27 cellular contexts compared by ENCODE assay signal in the genomic region with DNA sequence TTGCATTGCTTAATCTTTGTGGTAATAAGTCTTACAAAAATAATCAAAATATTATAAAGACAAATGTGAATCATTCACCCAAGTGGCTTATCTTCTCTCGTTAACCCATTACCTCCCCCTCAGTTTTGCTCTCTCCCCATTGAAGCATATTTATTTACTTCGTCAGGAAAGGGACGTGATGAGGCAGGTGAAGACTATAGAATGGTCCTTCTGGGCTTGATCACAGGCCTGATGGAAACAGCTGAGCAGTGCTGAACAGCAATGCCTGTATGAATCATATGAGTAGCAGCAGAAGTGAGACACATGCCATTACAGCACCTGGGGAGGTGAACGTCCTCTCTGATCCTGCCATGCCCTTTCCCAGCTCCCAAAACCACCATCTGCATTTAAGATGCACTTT.
DNase-seq lines count a peak whose midpoint lies in the region; ATAC-seq, FAIRE-seq and TF ChIP-seq lines count a peak whose summit lies in the region.
"Had no signal": no experiment of that assay in that cellular context is flagged by ENCODE, and none has a peak within 500 bp of the region (broad histone marks: within the 10 kb centered on the region; RNA-seq: fewer than 3 reads in every experiment).

No MANE protein-coding gene starts in this region.

- H3K27ac ChIP-seq in Karpas-422 (ENCODE audit: low read length) (peak overlapping the region; percentile 78), astrocyte (ENCODE audit: low read depth, low read length) (no peak overlapping the region), smooth muscle cell (ENCODE audit: low read depth) (peak overlapping the region; percentile 39)

- H3K36me3 ChIP-seq in Karpas-422 (ENCODE audit: insufficient read depth, low read length) (no peaks in the 10 kb centered on the region), astrocyte (ENCODE audit: insufficient read depth, low read length) (no peaks in the 10 kb centered on the region), smooth muscle cell (ENCODE audit: low read depth) (no peaks in the 10 kb centered on the region)

- H4K20me1 ChIP-seq in Karpas-422 (ENCODE audit: insufficient read depth, low read depth, low read length), result no peaks in the 10 kb centered on the region
- H4K20me1 ChIP-seq in astrocyte (ENCODE audit: insufficient read depth, low read length), result no peaks in the 10 kb centered on the region
- H4K20me1 ChIP-seq in smooth muscle cell (ENCODE audit: low read depth), result no peaks in the 10 kb centered on the region

- H3K4me1 Mint-ChIP-seq in astrocyte (ENCODE audit: low read depth, unreplicated experiment) (peaks cover 4% of the 10 kb centered on the region), progenitor cell of endocrine pancreas (ENCODE audit: low read depth) (no peaks in the 10 kb centered on the region)
- H3K4me1 Mint-ChIP-seq: B cell; CD4-positive, CD25-positive, alpha-beta regulatory T cell had no signal

- no peaks in the 10 kb centered on the region for H3K9me2 ChIP-seq in Karpas-422 (replicated peaks; ENCODE audit: insufficient read depth, low read length)

- H3K79me2 ChIP-seq in Karpas-422 (ENCODE audit: low read length) (no peaks in the 10 kb centered on the region), astrocyte (ENCODE audit: insufficient read depth, low read length) (no peaks in the 10 kb centered on the region), smooth muscle cell (ENCODE audit: low read depth) (no peaks in the 10 kb centered on the region)

- WGBS in smooth muscle cell (ENCODE audit: low lambda C conversion rate), result 71% methylated on average over 4 of the region's 4 CpGs

- peaks cover 3% of the 10 kb centered on the region for H3K27me3 Mint-ChIP-seq in astrocyte (ENCODE audit: low read depth, unreplicated experiment)
- peaks cover 2% of the 10 kb centered on the region for H3K27me3 Mint-ChIP-seq in progenitor cell of endocrine pancreas
- H3K27me3 Mint-ChIP-seq: B cell had no signal

- H3K4me2 ChIP-seq in Karpas-422 (ENCODE audit: low read depth, low read length, poor library complexity, severe bottlenecking), result no peak overlapping the region
- no peak overlapping the region for H3K4me2 ChIP-seq in astrocyte (ENCODE audit: low read length)
- no peak overlapping the region for H3K4me2 ChIP-seq in smooth muscle cell

- TF ChIP-seq CTCF in astrocyte (IDR thresholded peaks at IDR 0.05; ENCODE audit: insufficient read depth, low read depth, low read length) (no peak), smooth muscle cell (IDR thresholded peaks at IDR 0.05; ENCODE audit: borderline replicate concordance, insufficient read depth, poor library complexity, severe bottlenecking) (no peak), progenitor cell of endocrine pancreas (IDR thresholded peaks at IDR 0.05; ENCODE audit: unreplicated experiment) (no peak)

- no peaks in the 10 kb centered on the region for H3F3A ChIP-seq in smooth muscle cell (ENCODE audit: low read depth)

- no peak for DNase-seq in Karpas-422
- peak; percentile 59 for DNase-seq in astrocyte (ENCODE audit: low read depth)
- DNase-seq in glomerular visceral epithelial cell (ENCODE audit: extremely low spot score), result peak; percentile 23
- DNase-seq in smooth muscle cell (lab: John Stamatoyannopoulos, UW; ENCODE audit: unreplicated experiment), result no peak
- DNase-seq in activated CD4-positive, alpha-beta T cell treated with anti-CD3 and anti-CD28 coated beads for 4 hours, result no peak
- DNase-seq in progenitor cell of endocrine pancreas (ENCODE audit: low spot score, unreplicated experiment), result no peak
- DNase-seq: CD4-positive, CD25-positive, alpha-beta regulatory T cell; DMS153; DND-41; MV-4-11; NCI-H1105; NCI-H146; NCI-H2029; NCI-H446 treated with DMSO at 0.1 percent for 48 hours; NCI-H526; NCI-H82; NK-92 treated with Interleukin-12 subunit alpha and Interleukin-12 subunit beta, amount 100 ng/mL, for 24 hours; PC-3; RPMI8226; SHP77 had no signal

- H3K4me1 ChIP-seq in Karpas-422 (ENCODE audit: low read length), result peaks cover 23% of the 10 kb centered on the region
- no peaks in the 10 kb centered on the region for H3K4me1 ChIP-seq in astrocyte (ENCODE audit: insufficient read depth, low read length)
- H3K4me1 ChIP-seq in smooth muscle cell (ENCODE audit: low read depth), result no peaks in the 10 kb centered on the region

- H3K27me3 ChIP-seq in Karpas-422 (ENCODE audit: low read length) (no peaks in the 10 kb centered on the region), astrocyte (ENCODE audit: insufficient read depth, low read length) (peaks cover 3% of the 10 kb centered on the region), smooth muscle cell (ENCODE audit: low read depth) (no peaks in the 10 kb centered on the region)

- no peak for ATAC-seq in HG03097 (IDR thresholded peaks at IDR 0.05; ENCODE audit: low FRiP score, unreplicated experiment)
- ATAC-seq: HCT116, K562, PC-3 had no signal

- no peak for FAIRE-seq in astrocyte (lab: Jason Lieb, UNC)
- FAIRE-seq: GM19239, H1, HTR-8/SVneo, K562 had no signal

- no peak overlapping the region for H3K4me3 ChIP-seq in Karpas-422 (ENCODE audit: low read length)
- H3K4me3 ChIP-seq in astrocyte (ENCODE audit: insufficient read depth, low read depth, low read length), result no peak overlapping the region
- H3K4me3 ChIP-seq in smooth muscle cell, result no peak overlapping the region
- H3K4me3 ChIP-seq: K562 had no signal

- H3K27ac Mint-ChIP-seq in astrocyte (ENCODE audit: unreplicated experiment), result no peak overlapping the region
- H3K27ac Mint-ChIP-seq in progenitor cell of endocrine pancreas, result no peak overlapping the region
- H3K27ac Mint-ChIP-seq: B cell; CD4-positive, CD25-positive, alpha-beta regulatory T cell had no signal

- peaks cover 9% of the 10 kb centered on the region for H3K9me3 Mint-ChIP-seq in astrocyte (ENCODE audit: unreplicated experiment)
- H3K9me3 Mint-ChIP-seq in progenitor cell of endocrine pancreas (ENCODE audit: low read depth), result peaks cover 11% of the 10 kb centered on the region

- no peak overlapping the region for H2AFZ ChIP-seq in Karpas-422 (ENCODE audit: low read length)
- H2AFZ ChIP-seq in astrocyte (ENCODE audit: low read depth, low read length), result no peak overlapping the region
- no peak overlapping the region for H2AFZ ChIP-seq in smooth muscle cell (ENCODE audit: low read depth)

- H3K9ac ChIP-seq in Karpas-422 (ENCODE audit: low read length) (no peak overlapping the region), astrocyte (ENCODE audit: low read length) (no peak overlapping the region), smooth muscle cell (ENCODE audit: low read depth) (no peak overlapping the region)

- H3K36me3 Mint-ChIP-seq in astrocyte (ENCODE audit: low read depth, unreplicated experiment) (no peaks in the 10 kb centered on the region), progenitor cell of endocrine pancreas (ENCODE audit: insufficient read depth) (no peaks in the 10 kb centered on the region)
- H3K36me3 Mint-ChIP-seq: CD4-positive, CD25-positive, alpha-beta regulatory T cell had no signal

- no peaks in the 10 kb centered on the region for H3K9me3 ChIP-seq in Karpas-422 (ENCODE audit: low read length)
- no peaks in the 10 kb centered on the region for H3K9me3 ChIP-seq in astrocyte (ENCODE audit: insufficient read depth, low read depth, low read length)
- H3K9me3 ChIP-seq in smooth muscle cell (replicated peaks; ENCODE audit: low read depth), result no peaks in the 10 kb centered on the region

- H3K4me3 Mint-ChIP-seq in astrocyte (ENCODE audit: unreplicated experiment) (no peak overlapping the region), progenitor cell of endocrine pancreas (ENCODE audit: low read depth) (no peak overlapping the region)
- H3K4me3 Mint-ChIP-seq: B cell; CD4-positive, CD25-positive, alpha-beta regulatory T cell had no signal

Comparison
In these comparisons a context has a peak if more than half of its experiments do, and no peak if none do; other contexts are left out.
1. DNase-seq: peak in astrocyte (single experiment) and glomerular visceral epithelial cell (single experiment); none in Karpas-422 (single experiment), smooth muscle cell (single experiment), activated CD4-positive, alpha-beta T cell treated with anti-CD3 and anti-CD28 coated beads for 4 hours (0 of 2) and progenitor cell of endocrine pancreas (single experiment).